In the genomic region with DNA sequence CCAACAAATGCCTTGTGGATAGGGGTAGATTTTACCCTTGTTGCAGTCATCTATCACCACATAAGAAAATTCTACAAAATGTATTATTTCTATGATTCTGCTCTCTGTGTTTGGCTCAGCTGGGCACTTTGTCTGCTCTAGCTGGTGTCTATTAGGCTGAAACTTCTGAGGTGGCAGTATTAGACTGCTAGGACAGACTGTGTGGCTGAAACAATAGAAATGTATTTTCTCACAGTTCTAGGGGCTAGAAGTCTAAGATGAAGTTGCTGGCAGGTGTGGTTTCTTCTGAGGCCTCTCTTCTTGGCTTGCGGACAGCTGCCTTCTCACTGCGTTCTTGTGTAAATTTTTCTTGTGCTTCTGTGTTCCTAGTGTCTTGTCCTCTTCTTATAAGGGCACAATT, we compare ENCODE assay signal across 10 cellular contexts.
"Had no signal": no experiment of that assay in that cellular context is flagged by ENCODE, and none has a peak within 500 bp of the region (broad histone marks: within the 10 kb centered on the region; RNA-seq: fewer than 3 reads in every experiment).

No MANE protein-coding gene starts in this region.

- H3K9ac ChIP-seq: GM23248 had no signal

- H3K9me3 Mint-ChIP-seq: GM23338, H9 had no signal

- H3K4me3 ChIP-seq: GM23248, GM23338, HAP-1 had no signal

- H3K4me1 Mint-ChIP-seq: GM23338, H9 had no signal

- H3K4me3 Mint-ChIP-seq: GM23338, H9, HFFc6 had no signal

- ATAC-seq: GM23338, HCT116 had no signal

- H3K27ac ChIP-seq: GM23248 had no signal

- H2AFZ ChIP-seq: GM23248, GM23338 had no signal

- H3K27ac Mint-ChIP-seq: GM23338, HFFc6 had no signal

- H3K36me3 ChIP-seq: HAP-1 had no signal

- H3K9me3 ChIP-seq: HAP-1 had no signal

- H3K4me1 ChIP-seq: HAP-1 had no signal

- DNase-seq: GM23248, GOT3, H7, H9, HCEC 1CT, HFFc6 had no signal

- H3K4me2 ChIP-seq: GM23338 had no signal

- FAIRE-seq: H1 had no signal
